In genomic region chrX:102658551-102658950, GRCh38 we compare ENCODE assay signal across 16 cellular contexts. TPM values are rescaled to one million over a fixed set of nuclear protein-coding genes. Genes with fewer than 3 reads are reported as not detected.
DNase-seq lines count a peak whose midpoint lies in the region; ATAC-seq, FAIRE-seq and TF ChIP-seq lines count a peak whose summit lies in the region.
"Had no signal": no experiment of that assay in that cellular context is flagged by ENCODE, and none has a peak within 500 bp of the region (broad histone marks: within the 10 kb centered on the region; RNA-seq: fewer than 3 reads in every experiment).

No MANE protein-coding gene starts in this region.

- H3K27ac ChIP-seq in parathyroid adenoma: no peak overlapping the region
- H3K27ac ChIP-seq: 22Rv1 had no signal

- no peak for TF ChIP-seq CTCF in parathyroid adenoma (IDR thresholded peaks at IDR 0.05)

- no peaks in the 10 kb centered on the region for H3K27me3 ChIP-seq in parathyroid adenoma (ENCODE audit: control insufficient read depth, insufficient read depth, low read length)
- H3K27me3 ChIP-seq: heart left ventricle, upper lobe of left lung had no signal

- DNase-seq in T-helper 1 cell (no peak), T-helper 17 cell (no peak), fibroblast of peridontal ligament (ENCODE audit: extremely low read depth) (peak; percentile 18), GM12892 (ENCODE audit: insufficient read length) (no peak), HPDE6-E6E7 (ENCODE audit: extremely low spot score) (no peak)
- DNase-seq: activated naive CD4-positive, alpha-beta T cell treated with anti-CD3 and anti-CD28 coated beads for 36 hours; CD4-positive, alpha-beta memory T cell; heart left ventricle; kidney; NCI-H2029 treated with DMSO at 0.1 percent for 48 hours; RPMI8226; upper lobe of left lung had no signal

- H3K4me1 Mint-ChIP-seq in T-helper 1 cell treated with Interleukin-12 subunit alpha and Interleukin-12 subunit beta and Interleukin-4 antibody, amounts not matched to agents 30 μg/mL and 1 μg/mL, for 36 hours (ENCODE audit: low read depth): peaks cover 7% of the 10 kb centered on the region
- peaks cover 13% of the 10 kb centered on the region for H3K4me1 Mint-ChIP-seq in T-helper 17 cell

- H3K9me3 ChIP-seq in T-helper 17 cell (ENCODE audit: control insufficient read depth, low read length, poor library complexity, severe bottlenecking): no peaks in the 10 kb centered on the region
- H3K9me3 ChIP-seq in parathyroid adenoma (ENCODE audit: control insufficient read depth, low read length): no peaks in the 10 kb centered on the region
- H3K9me3 ChIP-seq: heart left ventricle, upper lobe of left lung had no signal

- H3K9ac ChIP-seq in parathyroid adenoma: no peak overlapping the region

- no peaks in the 10 kb centered on the region for H3K36me3 ChIP-seq in parathyroid adenoma (ENCODE audit: control insufficient read depth, insufficient read depth, low read length)
- H3K36me3 ChIP-seq: upper lobe of left lung had no signal

- H3K4me3 Mint-ChIP-seq in T-helper 1 cell treated with Interleukin-12 subunit alpha and Interleukin-12 subunit beta and Interleukin-4 antibody, amounts not matched to agents 30 μg/mL and 1 μg/mL, for 36 hours: peak overlapping the region; percentile 40
- no peak overlapping the region for H3K4me3 Mint-ChIP-seq in T-helper 17 cell
- H3K4me3 Mint-ChIP-seq: activated naive CD4-positive, alpha-beta T cell treated with anti-CD3 and anti-CD28 coated beads for 36 hours had no signal

- no peak overlapping the region for H2AFZ ChIP-seq in parathyroid adenoma

- H3K4me2 ChIP-seq in parathyroid adenoma (ENCODE audit: low read length): no peak overlapping the region

- peaks cover 5% of the 10 kb centered on the region for H3K27me3 Mint-ChIP-seq in T-helper 1 cell treated with Interleukin-12 subunit alpha and Interleukin-12 subunit beta and Interleukin-4 antibody, amounts not matched to agents 30 μg/mL and 1 μg/mL, for 36 hours (ENCODE audit: low read depth)
- no peaks in the 10 kb centered on the region for H3K27me3 Mint-ChIP-seq in T-helper 17 cell
- H3K27me3 Mint-ChIP-seq: CD4-positive, alpha-beta memory T cell had no signal

- no peak for FAIRE-seq in GM12892 (lab: Jason Lieb, UNC)

- H3K4me1 ChIP-seq in parathyroid adenoma: no peaks in the 10 kb centered on the region

- ATAC-seq in T-helper 17 cell: no peak
- no peak for ATAC-seq in HG03354 (IDR thresholded peaks at IDR 0.05; ENCODE audit: poor library complexity, severe bottlenecking, unreplicated experiment)
- ATAC-seq: heart left ventricle had no signal

- H3K36me3 Mint-ChIP-seq in T-helper 1 cell treated with Interleukin-12 subunit alpha and Interleukin-12 subunit beta and Interleukin-4 antibody, amounts not matched to agents 30 μg/mL and 1 μg/mL, for 36 hours (ENCODE audit: low read depth): no peaks in the 10 kb centered on the region
- no peaks in the 10 kb centered on the region for H3K36me3 Mint-ChIP-seq in T-helper 17 cell (ENCODE audit: low read depth)

- peak overlapping the region; percentile 70 for H3K4me3 ChIP-seq in parathyroid adenoma (ENCODE audit: low read depth, low read length)

- peaks cover 24% of the 10 kb centered on the region for H3K79me2 ChIP-seq in parathyroid adenoma

- no peak for TF ChIP-seq POLR2A in GM12892 (IDR thresholded peaks at IDR 0.05; ENCODE audit: low read depth, low read length)

- H3K27ac Mint-ChIP-seq in T-helper 1 cell treated with Interleukin-12 subunit alpha and Interleukin-12 subunit beta and Interleukin-4 antibody, amounts not matched to agents 30 μg/mL and 1 μg/mL, for 36 hours: no peak overlapping the region
- H3K27ac Mint-ChIP-seq in T-helper 17 cell: peak overlapping the region; percentile 92
- H3K27ac Mint-ChIP-seq: activated naive CD4-positive, alpha-beta T cell treated with anti-CD3 and anti-CD28 coated beads for 36 hours had no signal

- H3K9me3 Mint-ChIP-seq in T-helper 1 cell treated with Interleukin-12 subunit alpha and Interleukin-12 subunit beta and Interleukin-4 antibody, amounts not matched to agents 30 μg/mL and 1 μg/mL, for 36 hours: no peaks in the 10 kb centered on the region

RNA-seq across cellular contexts. Expression of gene GPRASP1, which starts 7.3 kb away (rescaled TPM):
- total RNA-seq in T-helper 17 cell: 10 to 100 TPM; 26.8 to 38.9 TPM
- polyA plus RNA-seq in GM12892 (2012; ENCODE audit: missing spikeins): 0.36 TPM

RNA-seq across cellular contexts. Expression of gene GPRASP2, which starts 53.7 kb away (rescaled TPM):
- total RNA-seq in T-helper 17 cell: under 1 TPM; 0.78 to 0.82 TPM
- polyA plus RNA-seq in GM12892 (2012; ENCODE audit: missing spikeins): 0.36 TPM

RNA-seq across cellular contexts. Expression of gene ARMCX5, which starts 59.2 kb away (rescaled TPM):
- 10 to 100 TPM in 1 of 2 donors, 1 to 10 TPM in 1; 9.3 to 12.6 TPM for total RNA-seq in T-helper 17 cell
- 10.2 TPM for polyA plus RNA-seq in GM12892 (2012; ENCODE audit: missing spikeins)
